ENCODE assay signal across 15 cellular contexts in the genomic region with DNA sequence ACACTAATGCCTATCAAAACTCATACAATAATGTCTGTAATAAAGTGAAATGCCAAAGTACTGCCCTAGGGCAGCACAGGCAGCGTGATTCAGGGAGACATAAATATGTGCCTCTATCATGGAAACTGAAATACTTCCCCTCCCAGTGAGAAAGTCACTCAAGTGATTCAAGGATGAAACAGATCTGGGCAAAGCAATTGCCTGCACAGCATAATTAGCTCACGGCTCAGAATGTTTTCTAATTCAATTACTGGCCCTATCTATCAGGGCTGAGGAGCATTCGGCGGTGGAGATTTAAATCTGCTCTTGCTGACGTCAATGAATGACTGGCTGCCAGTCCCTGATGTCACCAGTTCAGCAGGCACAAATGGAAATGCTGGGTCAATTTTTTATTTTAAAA. TPM values are rescaled to one million over a fixed set of nuclear protein-coding genes. Genes with fewer than 3 reads are reported as not detected.
DNase-seq lines count a peak whose midpoint lies in the region; ATAC-seq, FAIRE-seq and TF ChIP-seq lines count a peak whose summit lies in the region.
"Had no signal": no experiment of that assay in that cellular context is flagged by ENCODE, and none has a peak within 500 bp of the region (broad histone marks: within the 10 kb centered on the region; RNA-seq: fewer than 3 reads in every experiment).

No MANE protein-coding gene starts in this region.

- FAIRE-seq in HTR-8/SVneo (lab: Jason Lieb, UNC) (peak; percentile 79), keratinocyte (lab: Jason Lieb, UNC) (peak; percentile 71)
- FAIRE-seq: GM12878 had no signal

- H3K4me1 ChIP-seq in A673 (ENCODE audit: insufficient read depth, low read length, poor library complexity, severe bottlenecking) (peaks cover 33% of the 10 kb centered on the region), keratinocyte (ENCODE audit: control insufficient read depth, extremely low read depth, insufficient read depth, low read length) (peaks cover 11% of the 10 kb centered on the region)
- H3K4me1 ChIP-seq: breast epithelium, upper lobe of right lung had no signal

- dilution Hi-C loops in keratinocyte (cut with MboI; ENCODE audit: extremely low pct_ligation_motif_present, low sequenced_read_pairs), result no loop called here

- H3K4me3 ChIP-seq in A673 (ENCODE audit: low read depth, low read length, poor library complexity, severe bottlenecking) (no peak overlapping the region), astrocyte of the spinal cord (ENCODE audit: low read depth, low read length) (no peak overlapping the region), keratinocyte (ENCODE audit: control insufficient read depth in 2 of 3, extremely low read depth in 1 of 3, insufficient read depth in 2 of 3, low read depth in 1 of 3, low read length in 3 of 3) (no peak overlapping the region)
- H3K4me3 ChIP-seq: BLaER1, breast epithelium, GM12878, upper lobe of right lung had no signal

- POLR2A ChIA-PET in A673 (lab: Charles Lee; ENCODE audit: low non-redundant PET), result no interaction called here

- peak overlapping the region; percentile 37 for H3K27ac ChIP-seq in A673 (ENCODE audit: low read depth, low read length, poor library complexity, severe bottlenecking)
- peak overlapping the region; percentile 50 for H3K27ac ChIP-seq in keratinocyte (ENCODE audit: control insufficient read depth, insufficient read depth, low read length)
- H3K27ac ChIP-seq: BLaER1, breast epithelium, upper lobe of right lung had no signal

- in situ Hi-C loops in astrocyte of the spinal cord (cut with HindIII; ENCODE audit: low sequenced_read_pairs), result no loop called here

- H3K27me3 ChIP-seq in A673 (replicated peaks; ENCODE audit: insufficient read depth, low read depth, low read length, poor library complexity) (no peaks in the 10 kb centered on the region), keratinocyte (ENCODE audit: control insufficient read depth, extremely low read depth, insufficient read depth, low read length) (no peaks in the 10 kb centered on the region)
- H3K27me3 ChIP-seq: BLaER1, breast epithelium, upper lobe of right lung had no signal

- H3K79me2 ChIP-seq in keratinocyte (ENCODE audit: control insufficient read depth, insufficient read depth, low read length), result no peaks in the 10 kb centered on the region

- no peak overlapping the region for H2AFZ ChIP-seq in keratinocyte (ENCODE audit: control insufficient read depth, low read length)

- DNase-seq in A673 (ENCODE audit: low spot score) (peak; percentile 93), HTR-8/SVneo (ENCODE audit: insufficient read length, low spot score) (no peak), astrocyte of the spinal cord (ENCODE audit: low read depth, low spot score) (peak; percentile 54), keratinocyte (ENCODE audit: low read depth, low spot score) (peak; percentile 32), NCI-H1930 (lab: John Stamatoyannopoulos, UW) (no peak), NCI-H510A (lab: John Stamatoyannopoulos, UW) (no peak)
- no peak for DNase-seq in effector CD8-positive, alpha-beta T cell (lab: John Stamatoyannopoulos, UW)
- DNase-seq: activated CD8-positive, alpha-beta memory T cell treated with anti-CD3 and anti-CD28 coated beads, Interleukin-2, amount 10 ng/mL, durations not matched to agents 7 days and 5 days; hippocampal formation; T-helper 17 cell; upper lobe of right lung had no signal

- TF ChIP-seq CTCF in A673 (conservative IDR thresholded peaks at IDR 0.05; ENCODE audit: low read depth, low read length), result no peak
- TF ChIP-seq CTCF in astrocyte of the spinal cord (IDR thresholded peaks at IDR 0.05; ENCODE audit: low read depth, low read length), result no peak
- no peak for TF ChIP-seq CTCF in keratinocyte (optimal IDR thresholded peaks at IDR 0.05 in 1 of 3, IDR thresholded peaks at IDR 0.05 in 1 of 3, conservative IDR thresholded peaks at IDR 0.05 in 1 of 3; ENCODE audit: extremely low read depth in 1 of 3, insufficient read depth in 2 of 3, low read length in 3 of 3)

- H3K9me1 ChIP-seq in keratinocyte (ENCODE audit: control insufficient read depth, extremely low read depth, insufficient read depth, low read length), result no peaks in the 10 kb centered on the region

- no TSS peak for BruUV-seq in A673 (replicated peaks; lab: Mats Ljungman, UMichigan)

- H3K36me3 ChIP-seq in A673 (ENCODE audit: insufficient read depth, low read length, poor library complexity, severe bottlenecking) (no peaks in the 10 kb centered on the region), keratinocyte (ENCODE audit: control insufficient read depth in 2 of 2, extremely low read depth in 1 of 2, insufficient read depth in 2 of 2, low read length in 2 of 2) (peaks cover 0 to 3% of the 10 kb centered on the region in 2 experiments)
- H3K36me3 ChIP-seq: breast epithelium had no signal

- H3K9me3 ChIP-seq in A673 (ENCODE audit: low read depth, low read length, poor library complexity, severe bottlenecking) (peaks cover 8% of the 10 kb centered on the region), keratinocyte (ENCODE audit: control insufficient read depth, low read depth, low read length) (no peaks in the 10 kb centered on the region)
- H3K9me3 ChIP-seq: breast epithelium, upper lobe of right lung had no signal

- H3K4me2 ChIP-seq in keratinocyte (ENCODE audit: control insufficient read depth, extremely low read depth, insufficient read depth, low read depth, low read length), result peak overlapping the region; percentile 35
- H3K4me2 ChIP-seq: BLaER1 had no signal

- intact Hi-C loops in A673 (cut with micrococcal nuclease; ENCODE audit: unreplicated experiment), result loop anchor here (5.0 kb wide), 1 partner anchor 38 kb away; no protein-coding TSS in a partner anchor

- no peak for ATAC-seq in HG03469 (IDR thresholded peaks at IDR 0.05; ENCODE audit: unreplicated experiment)
- ATAC-seq: activated CD8-positive, alpha-beta memory T cell treated with anti-CD3 and anti-CD28 coated beads, Interleukin-2, amount 10 ng/mL, durations not matched to agents 7 days and 5 days; GM12878; T-helper 17 cell; upper lobe of right lung had no signal

- no peaks in the 10 kb centered on the region for H4K20me1 ChIP-seq in keratinocyte (ENCODE audit: control insufficient read depth, extremely low read depth, insufficient read depth, low read length)
- H4K20me1 ChIP-seq: BLaER1 had no signal

- H3K9ac ChIP-seq in keratinocyte (ENCODE audit: control insufficient read depth, extremely low read depth, insufficient read depth, low read length), result no peak overlapping the region
- H3K9ac ChIP-seq: BLaER1 had no signal

- CTCF ChIA-PET in A673 (lab: Charles Lee), result no interaction called here

RNA-seq across cellular contexts. Expression of a gene that starts 27.7 kb away (rescaled TPM):
- total RNA-seq in A673 (2021), result 72.2 and 80.0 TPM in 2 replicates
- 22.3 to 35.1 TPM (median 33.6 TPM) in 3 replicates for polyA plus RNA-seq in keratinocyte
- polyA plus RNA-seq in keratinocyte (2011; ENCODE audit: low read depth), result 15.3 TPM
- polyA plus RNA-seq in keratinocyte (2011; cell fraction: cytosol; rRNA removed), result 19.2 and 33.8 TPM in 2 replicates
- 25.6 and 32.7 TPM in 2 replicates for polyA plus RNA-seq in keratinocyte (2011; cell fraction: nucleus; rRNA removed)
- polyA plus RNA-seq in keratinocyte (2012; ENCODE audit: low replicate concordance), result 12.1 and 25.1 TPM in 2 replicates
- 26.6 to 60.6 TPM (median 45.5 TPM) in 3 replicates for polyA minus RNA-seq in keratinocyte
- 25.9 TPM for polyA minus RNA-seq in keratinocyte (2011; cell fraction: cytosol; rRNA and poly(A)+ RNA removed)
- 21.6 and 40.2 TPM in 2 replicates for polyA minus RNA-seq in keratinocyte (2011; cell fraction: nucleus; rRNA and poly(A)+ RNA removed)

Comparison
In these comparisons a context has a peak if more than half of its experiments do, and no peak if none do; other contexts are left out.
1. DNase-seq: peak in A673 (single experiment), astrocyte of the spinal cord (single experiment) and keratinocyte (single experiment); none in HTR-8/SVneo (single experiment), NCI-H1930 (0 of 2), NCI-H510A (single experiment) and effector CD8-positive, alpha-beta T cell (single experiment).